In the genomic region with DNA sequence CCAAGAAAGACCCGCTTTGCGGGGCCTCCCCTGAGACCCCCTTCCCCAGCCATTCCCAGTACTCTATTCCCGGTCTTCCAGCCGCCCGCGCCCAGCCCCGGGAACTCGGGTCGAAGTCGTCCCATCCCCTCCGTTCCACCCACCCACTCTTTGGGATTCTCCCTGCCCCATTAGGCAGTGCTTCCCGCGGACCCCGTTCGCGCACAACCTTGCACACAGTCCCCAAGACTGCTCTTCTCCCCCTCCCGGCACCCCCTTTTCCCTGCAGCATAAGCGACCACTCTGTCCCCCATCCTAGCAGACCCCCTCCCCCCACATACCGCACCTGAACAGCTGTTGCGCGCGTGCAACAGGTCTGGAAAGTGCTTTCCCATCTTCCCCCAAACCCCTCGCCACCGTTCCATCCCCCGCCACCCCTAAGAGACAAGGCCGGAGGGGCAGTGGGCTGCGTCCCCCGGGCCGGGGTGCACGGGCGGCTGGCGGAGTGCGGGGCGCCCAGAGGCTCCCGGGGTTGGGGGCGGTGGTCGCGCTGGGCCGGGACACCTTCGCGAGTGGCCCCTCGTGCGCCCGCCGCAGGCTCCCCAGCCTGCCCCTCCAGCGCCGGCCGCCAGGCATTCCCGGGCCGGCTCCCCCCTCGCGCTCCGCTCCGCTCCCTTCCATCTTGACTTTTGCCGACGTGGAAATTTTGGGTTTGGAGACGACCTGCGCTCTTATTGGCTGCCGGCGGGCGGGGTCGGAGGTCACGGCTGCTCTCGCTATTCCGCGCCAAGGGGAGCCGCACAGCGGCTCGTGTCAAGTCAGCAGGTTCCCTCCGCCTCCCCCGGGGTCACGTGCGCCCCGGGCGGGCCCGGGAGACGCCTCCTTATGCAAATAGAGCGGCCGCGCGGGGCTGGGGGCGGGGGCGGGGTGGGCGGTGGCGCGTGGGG, we compare ENCODE assay signal across 8 cellular contexts.
A peak's percentile ranks its signal among the peaks of the same experiment; 100 is the strongest.
DNase-seq lines count a peak whose midpoint lies in the region; ATAC-seq and TF ChIP-seq lines count a peak whose summit lies in the region.

No MANE protein-coding gene starts in this region.

- DNase-seq in 8988T = peak; percentile 85
- DNase-seq in NCI-H2081 (lab: John Stamatoyannopoulos, UW) = peak; percentile 86 to 93
- DNase-seq in cardiac fibroblast (ENCODE audit: low read depth in 2 of 2) = peak; percentile 23 to 92
- peak; percentile 53 for DNase-seq in inferior parietal cortex (ENCODE audit: extremely low spot score)
- peak; percentile 74 for DNase-seq in stimulated activated CD4-positive, alpha-beta T cell treated with anti-CD3 and anti-CD28 coated beads, Interleukin-12 subunit alpha, Interleukin-12 subunit beta, amount 100 ng/mL, for 4 hours

- peak overlapping the region; percentile 35 to 78 for H3K4me3 ChIP-seq in cardiac fibroblast (replicated peaks in 1 of 2; ENCODE audit: low read depth in 2 of 2, low read length in 2 of 2)

- H3K27ac ChIP-seq in VCaP = peak overlapping the region; percentile 96

- peak; percentile 60 for ATAC-seq in GM18519 (IDR thresholded peaks at IDR 0.05; ENCODE audit: low FRiP score, unreplicated experiment)
- peak; percentile 79 for ATAC-seq in HG03039 (IDR thresholded peaks at IDR 0.05; ENCODE audit: unreplicated experiment)

- TF ChIP-seq CTCF in VCaP (conservative IDR thresholded peaks at IDR 0.05) = no peak
- no peak for TF ChIP-seq CTCF in cardiac fibroblast (IDR thresholded peaks at IDR 0.05; ENCODE audit: low read depth, low read length)

Comparison
In these comparisons a context has a peak if more than half of its experiments do, and no peak if none do; other contexts are left out.
1. Peak in every context shown above with its lines: DNase-seq, ATAC-seq, H3K4me3 ChIP-seq and H3K27ac ChIP-seq.